In genomic region chr17:68204736-68205135, GRCh38 we compare ENCODE assay signal across 8 cellular contexts. TPM values are rescaled to one million over a fixed set of nuclear protein-coding genes. Genes with fewer than 3 reads are reported as not detected.
A peak's percentile ranks its signal among the peaks of the same experiment; 100 is the strongest.
DNase-seq lines count a peak whose midpoint lies in the region; ATAC-seq, FAIRE-seq and TF ChIP-seq lines count a peak whose summit lies in the region.

No MANE protein-coding gene starts in this region.

- no peaks in the 10 kb centered on the region for H4K20me1 ChIP-seq in GM12878 (ENCODE audit: control insufficient read depth, insufficient read depth)

- H3K14ac ChIP-seq in mesenchymal stem cell (ENCODE audit: low read length in 2 of 2), result no peak overlapping the region

- H3K9me3 ChIP-seq in HUES48 (ENCODE audit: control insufficient read depth, insufficient read depth, low read length), result no peaks in the 10 kb centered on the region
- H3K9me3 ChIP-seq in GM12878 (replicated peaks; ENCODE audit: control insufficient read depth, insufficient read depth, low read length), result no peaks in the 10 kb centered on the region
- no peaks in the 10 kb centered on the region for H3K9me3 ChIP-seq in mesenchymal stem cell (ENCODE audit: control insufficient read depth, low read length)
- no peaks in the 10 kb centered on the region for H3K9me3 ChIP-seq in uterus

- in situ Hi-C loops in GM13977 (cut with MboI; ENCODE audit: low pct_unique_long_range_greater_than_20kb, low sequenced_read_pairs, unreplicated experiment) (no loop called here), GM12878 (cut with MboI) (no loop called here)

- H3K4ac ChIP-seq in mesenchymal stem cell (ENCODE audit: low read depth in 1 of 2, low read length in 2 of 2), result no peak overlapping the region

- no peak overlapping the region for H2AK5ac ChIP-seq in mesenchymal stem cell (ENCODE audit: low read length, severe bottlenecking)

- H3K27ac ChIP-seq in HUES48 (ENCODE audit: low read depth, low read length), result no peak overlapping the region
- H3K27ac ChIP-seq in GM12878 (ENCODE audit: control insufficient read depth, insufficient read depth), result no peak overlapping the region
- no peak overlapping the region for H3K27ac ChIP-seq in mesenchymal stem cell (ENCODE audit: low read length, poor library complexity, severe bottlenecking)
- H3K27ac ChIP-seq in uterus, result peak overlapping the region; percentile 89 to 90

- peaks cover 7% of the 10 kb centered on the region for H3K79me1 ChIP-seq in mesenchymal stem cell (replicated peaks; ENCODE audit: low read length, poor library complexity, severe bottlenecking)

- H2BK15ac ChIP-seq in mesenchymal stem cell (ENCODE audit: low read depth, poor library complexity, severe bottlenecking), result peak overlapping the region; percentile 83

- H3K9ac ChIP-seq in HUES48 (ENCODE audit: low read depth, low read length) (no peak overlapping the region), GM12878 (ENCODE audit: control insufficient read depth, insufficient read depth, low read length) (peak overlapping the region; percentile 20; the same call in 1 of the 2 replicates), mesenchymal stem cell (ENCODE audit: low read length) (peak overlapping the region; percentile 93)

- ATAC-seq in GM12878 (no peak), GM19452 (IDR thresholded peaks at IDR 0.05; ENCODE audit: unreplicated experiment) (no peak), GM18519 (IDR thresholded peaks at IDR 0.05; ENCODE audit: low FRiP score, unreplicated experiment) (no peak)

- TF ChIP-seq EP300 in GM12878 (IDR thresholded peaks at IDR 0.05; ENCODE audit: borderline replicate concordance in 1 of 2, control insufficient read depth in 1 of 2, low read depth in 2 of 2, low read length in 2 of 2), result no peak

- peaks cover 54% of the 10 kb centered on the region for H3K27me3 ChIP-seq in HUES48 (ENCODE audit: control insufficient read depth, insufficient read depth, low read length)
- H3K27me3 ChIP-seq in GM12878 (replicated peaks in 1 of 2; ENCODE audit: control insufficient read depth in 2 of 2, insufficient read depth in 2 of 2, low read length in 1 of 2), result peaks cover 4 to 5% of the 10 kb centered on the region in 2 experiments; a peak in 1 of 4 replicates
- H3K27me3 ChIP-seq in mesenchymal stem cell (ENCODE audit: control insufficient read depth in 1 of 2, insufficient read depth in 1 of 2, low read length in 2 of 2), result peaks cover 9 to 13% of the 10 kb centered on the region in 2 experiments
- peaks cover 2 to 5% of the 10 kb centered on the region in 2 donors for H3K27me3 ChIP-seq in uterus

- no peak for FAIRE-seq in GM12878 (lab: Jason Lieb, UNC)

- no peak overlapping the region for H4K91ac ChIP-seq in mesenchymal stem cell (ENCODE audit: low read length)

- H2BK5ac ChIP-seq in mesenchymal stem cell (ENCODE audit: low read depth, low read length, poor library complexity, severe bottlenecking), result no peak overlapping the region

- H4K8ac ChIP-seq in mesenchymal stem cell (ENCODE audit: low read length), result no peak overlapping the region

- no TSS peak for BruUV-seq in GM12878 (replicated peaks; lab: Mats Ljungman, UMichigan)

- H2BK12ac ChIP-seq in mesenchymal stem cell (ENCODE audit: low read length in 2 of 2), result no peak overlapping the region

- peaks cover 9% of the 10 kb centered on the region for H3K4me1 ChIP-seq in HUES48 (ENCODE audit: control insufficient read depth, insufficient read depth, low read length)
- peaks cover 13% of the 10 kb centered on the region for H3K4me1 ChIP-seq in GM12878 (ENCODE audit: control insufficient read depth, insufficient read depth, low read length)
- peaks cover 14% of the 10 kb centered on the region for H3K4me1 ChIP-seq in mesenchymal stem cell (ENCODE audit: control insufficient read depth, insufficient read depth, low read depth, low read length)
- peaks cover 0 to 3% of the 10 kb centered on the region in 2 donors for H3K4me1 ChIP-seq in uterus

- peak overlapping the region; percentile 52 to 75 for H3K18ac ChIP-seq in mesenchymal stem cell (ENCODE audit: low read depth in 1 of 2, low read length in 2 of 2)

- peak overlapping the region; percentile 89; the same call in 1 of the 2 replicates for H2AFZ ChIP-seq in GM12878 (ENCODE audit: control insufficient read depth, low read depth, low read length)
- peak overlapping the region; percentile 53 for H2AFZ ChIP-seq in mesenchymal stem cell (ENCODE audit: low read depth, low read length)

- TF ChIP-seq RAD21 in GM12878 (IDR thresholded peaks at IDR 0.05; ENCODE audit: insufficient read depth, low read depth, low read length), result no peak

- peaks cover 5% of the 10 kb centered on the region for H3K79me2 ChIP-seq in GM12878 (ENCODE audit: control insufficient read depth, insufficient read depth, low read length)

- H3K4me2 ChIP-seq in GM12878 (ENCODE audit: control insufficient read depth, insufficient read depth) (peak overlapping the region; percentile 84), mesenchymal stem cell (ENCODE audit: low read length, poor library complexity, severe bottlenecking) (peak overlapping the region; percentile 96)

- DNase-seq in GM13977 (ENCODE audit: low spot score), result peak; percentile 41
- no peak for DNase-seq in GM12878 (ENCODE audit: low read depth, low spot score)
- DNase-seq in mesenchymal stem cell, result no peak
- DNase-seq in uterus, result peak in 1 of 2 donors; percentile 36
- no peak for DNase-seq in stimulated activated naive CD4-positive, alpha-beta T cell (lab: John Stamatoyannopoulos, UW)

- peak overlapping the region; percentile 73 for H2BK120ac ChIP-seq in mesenchymal stem cell (ENCODE audit: low read depth, low read length)

- H3K4me3 ChIP-seq in HUES48 (ENCODE audit: low read depth, low read length) (peak overlapping the region; percentile 84), GM12878 (peak overlapping the region; percentile 90), mesenchymal stem cell (ENCODE audit: insufficient read depth in 1 of 2, low read depth in 1 of 2, low read length in 2 of 2) (peak overlapping the region; percentile 85 to 88), uterus (peak overlapping the region; percentile 43 to 74)

- TF ChIP-seq CTCF in GM13977 (IDR thresholded peaks at IDR 0.05; ENCODE audit: extremely low read depth, insufficient read depth, missing control alignments) (no peak), GM12878 (IDR thresholded peaks at IDR 0.05 in 2 of 3, conservative IDR thresholded peaks at IDR 0.05 in 1 of 3; ENCODE audit: control insufficient read depth in 2 of 3, extremely low read depth in 1 of 3, insufficient read depth in 1 of 3, low read depth in 3 of 3, low read length in 3 of 3) (no peak), uterus (IDR thresholded peaks at IDR 0.05) (no peak)

- H3K36me3 ChIP-seq in HUES48 (ENCODE audit: control insufficient read depth, insufficient read depth, low read length) (0 out of 2 replicates have a peak, but pooled peaks cover 2% of the 10 kb centered on the region), GM12878 (ENCODE audit: control insufficient read depth in 2 of 2, insufficient read depth in 2 of 2, low read length in 1 of 2) (no peaks in the 10 kb centered on the region), mesenchymal stem cell (ENCODE audit: control insufficient read depth in 1 of 2, insufficient read depth in 2 of 2, low read depth in 1 of 2, low read length in 2 of 2) (peaks cover 0 to 5% of the 10 kb centered on the region in 2 experiments), uterus (no peaks in the 10 kb centered on the region)

- H3K23ac ChIP-seq in mesenchymal stem cell (ENCODE audit: low read length in 2 of 2), result no peak overlapping the region

- no peak for TF ChIP-seq POLR2A in GM12878 (IDR thresholded peaks at IDR 0.05; ENCODE audit: low read depth, low read length)
- TF ChIP-seq POLR2A in uterus (IDR thresholded peaks at IDR 0.05), result no peak

- CTCF ChIA-PET in GM12878 (lab: Yijun Ruan, JAX), result interaction anchor here (0.6 to 8.5 kb wide), 16 partner anchors 9 to 263 kb away, joined by 3 to 125 read pairs (median 4); no protein-coding TSS in a partner anchor

- 2% methylated on average over 13 of the region's 22 CpGs for WGBS in GM12878 (ENCODE audit: insufficient coverage, insufficient replicate concordance, low lambda C conversion rate, missing lambda C conversion rate)
- 16% methylated on average over 11 of the region's 22 CpGs for WGBS in mesenchymal stem cell

- intact Hi-C loops in GM12878 (cut with micrococcal nuclease; ENCODE audit: unreplicated experiment), result loop anchor here (5.0 kb wide), 2 partner anchors 43 to 258 kb away; partner anchors contain the start of gene AMZ2
- intact Hi-C loops in uterus (cut with DNase I; ENCODE audit: low total_unique reads), result no loop called here

- SMC1A ChIA-PET in GM12878 (lab: Charles Lee; ENCODE audit: uncharacterized antibody, unreplicated experiment), result interaction anchor here (1.1 to 3.9 kb wide), 6 partner anchors 23 to 257 kb away, joined by 4 to 17 read pairs (median 8); partner anchors contain the start of gene AMZ2

- POLR2A ChIA-PET in GM12878 (lab: Charles Lee), result interaction anchor here (0.6 to 3.7 kb wide), 4 partner anchors 31 to 169 kb away, joined by 3 to 27 read pairs (median 10); partner anchors contain the start of genes AMZ2 and KPNA2

- RAD21 ChIA-PET in GM12878 (lab: Charles Lee; ENCODE audit: unreplicated experiment), result interaction anchor here (1.4 to 3.8 kb wide), 10 partner anchors 20 to 257 kb away, joined by 3 to 21 read pairs (median 8); partner anchors contain the start of gene AMZ2

TF ChIP-seq in GM12878, 131 proteins besides CTCF, POLR2A, EP300 and RAD21:
- TF ChIP-seq MTA3 (IDR thresholded peaks at IDR 0.05; ENCODE audit: borderline replicate concordance, low read length), result no peak
- no peak for TF ChIP-seq PML (IDR thresholded peaks at IDR 0.05; ENCODE audit: low read length)
- TF ChIP-seq KLF5 (IDR thresholded peaks at IDR 0.05; ENCODE audit: partially characterized antibody), result no peak
- no peak for TF ChIP-seq SMARCA5 (IDR thresholded peaks at IDR 0.05)

RNA-seq across cellular contexts. Expression of gene AMZ2, which starts 43.1 kb away (rescaled TPM):
- total RNA-seq in GM12878 (2013; cell fraction: nucleolus; rRNA removed), result 37.2 and 37.7 TPM in 2 replicates
- 85.7 and 95.9 TPM in 2 replicates for total RNA-seq in GM12878 (2014; rRNA removed)
- total RNA-seq in GM12878 (2014; rRNA removed; fragmentation: Illumina TruSeq; extraction: Trizol), result 101 and 104 TPM in 2 replicates
- total RNA-seq in GM12878 (2021), result 80.4 and 87.7 TPM in 2 replicates
- polyA plus RNA-seq in GM12878 (2011; ENCODE audit: low read depth), result 62.4 TPM
- 125 and 185 TPM in 2 replicates for polyA plus RNA-seq in GM12878 (2011; rRNA removed)
- polyA plus RNA-seq in GM12878 (2011; cell fraction: cytosol; rRNA removed), result 70.6 and 83.1 TPM in 2 replicates
- polyA plus RNA-seq in GM12878 (2011; cell fraction: nucleus; rRNA removed), result 64.0 and 81.7 TPM in 2 replicates
- polyA plus RNA-seq in GM12878 (2012), result 65.3 and 84.1 TPM in 2 replicates
- polyA plus RNA-seq in GM12878 (2014; fragmentation: Illumina TruSeq; extraction: Trizol), result 169 and 200 TPM in 2 replicates
- 100 to 1,000 TPM; 127 to 135 TPM for polyA plus RNA-seq in GM12878 (2014; fragmentation: Nextera tagmentation; extraction: Ambion mirVana)
- polyA plus RNA-seq in GM12878 (2014; rRNA removed), result 67.4 and 79.1 TPM in 2 replicates
- 100 to 1,000 TPM; 182 to 189 TPM for polyA plus RNA-seq in GM12878 (2016; fragmentation: Nextera tagmentation; extraction: Ambion mirVana)
- 40.2 and 51.5 TPM in 2 replicates for polyA minus RNA-seq in GM12878 (2011; rRNA and poly(A)+ RNA removed)
- 12.5 and 15.9 TPM in 2 replicates for polyA minus RNA-seq in GM12878 (2011; cell fraction: cytosol; rRNA and poly(A)+ RNA removed)
- polyA minus RNA-seq in GM12878 (2011; cell fraction: nucleus; rRNA and poly(A)+ RNA removed), result 20.1 and 27.3 TPM in 2 replicates
- 106 TPM for polyA plus RNA-seq in mesenchymal stem cell (2013, experiment 1 of 2)
- polyA plus RNA-seq in mesenchymal stem cell (2013, experiment 2 of 2), result 97.9 TPM
- total RNA-seq in uterus, result 10 to 100 TPM; 26.9 to 60.9 (median 35.1) TPM

Comparison
In these comparisons a context has a peak if more than half of its experiments do, and no peak if none do; other contexts are left out.
1. H3K27ac ChIP-seq: peak in uterus (2 of 2); none in HUES48 (single experiment), GM12878 (single experiment) and mesenchymal stem cell (single experiment).
2. Peak in every context shown above with its lines, with median percentiles within 50 percentile points of each other: H3K4me3 ChIP-seq.